21 cellular contexts compared by ENCODE assay signal in the genomic region with DNA sequence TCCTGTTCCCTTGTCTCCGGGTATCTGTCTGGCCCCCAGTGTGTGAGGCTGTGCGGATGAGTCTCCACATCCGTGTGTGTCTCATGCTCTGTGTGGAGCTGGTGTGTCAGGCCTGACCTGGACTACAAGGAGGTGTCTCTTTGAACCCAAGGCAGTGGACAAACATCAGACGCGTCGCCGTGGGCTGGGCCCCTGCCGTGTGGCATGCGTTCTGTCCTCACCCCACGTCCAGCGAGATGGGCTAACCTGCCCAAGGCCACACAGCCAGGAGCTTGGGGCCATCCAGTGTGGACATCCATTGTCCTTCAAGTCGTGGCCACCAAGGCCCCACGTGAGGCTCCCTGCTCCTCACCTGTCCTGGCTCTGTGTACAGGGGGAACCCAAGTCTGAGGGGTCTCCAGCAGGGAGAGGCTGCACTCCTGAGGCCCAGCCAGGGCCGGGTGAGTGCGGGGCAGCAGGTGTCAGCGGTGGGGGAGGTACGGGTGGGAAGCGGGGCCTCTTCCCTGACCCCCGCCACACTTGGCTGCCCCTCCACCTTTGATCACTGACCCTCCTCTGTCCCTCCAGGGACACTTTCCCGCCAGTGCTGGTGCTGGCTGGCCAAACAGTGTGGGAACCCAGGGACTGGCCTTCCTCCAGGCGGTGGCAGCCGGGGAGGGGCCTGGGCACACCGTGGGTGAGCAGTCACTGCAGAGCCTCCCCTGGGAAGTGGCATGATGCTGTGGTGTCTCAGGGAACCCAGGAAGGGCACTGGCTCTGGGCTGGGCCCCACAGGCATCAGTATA. TPM values are rescaled to one million over a fixed set of nuclear protein-coding genes. Genes with fewer than 3 reads are reported as not detected.
DNase-seq lines count a peak whose midpoint lies in the region; ATAC-seq and TF ChIP-seq lines count a peak whose summit lies in the region.
"Had no signal": no experiment of that assay in that cellular context is flagged by ENCODE, and none has a peak within 500 bp of the region (broad histone marks: within the 10 kb centered on the region; RNA-seq: fewer than 3 reads in every experiment).

No MANE protein-coding gene starts in this region.

- H3K4me1 Mint-ChIP-seq in glutamatergic neuron (ENCODE audit: low read depth, unreplicated experiment) (no peaks in the 10 kb centered on the region), nephron progenitor cell (peaks cover 39% of the 10 kb centered on the region)
- H3K4me1 Mint-ChIP-seq: stimulated activated memory B cell treated with anti-CD40 and anti-IgM and Interleukin-4, amounts not matched to agents 10 μg/mL and 1 μg/mL and 100 μg/mL, for 72 hours had no signal

- H3K27ac Mint-ChIP-seq in glutamatergic neuron (ENCODE audit: unreplicated experiment) = no peak overlapping the region
- H3K27ac Mint-ChIP-seq in nephron progenitor cell = peak overlapping the region; percentile 90
- H3K27ac Mint-ChIP-seq: activated T-cell treated with anti-CD3 and anti-CD28 coated beads, Interleukin-2, amount 50 U/mL, for 24 hours; stimulated activated memory B cell treated with anti-CD40 and anti-IgM and Interleukin-4, amounts not matched to agents 10 μg/mL and 1 μg/mL and 100 μg/mL, for 72 hours had no signal

- DNase-seq in activated effector memory CD4-positive, alpha-beta T cell treated with anti-CD3 and anti-CD28 coated beads, Interleukin-2, amount 50 U/mL, for 16 hours = peak; percentile 57
- DNase-seq in activated effector memory CD4-positive, alpha-beta T cell treated with Interleukin-2 at 50 U/mL for 16 hours = no peak
- DNase-seq in glutamatergic neuron (peak; percentile 13), nephron progenitor cell (peak; percentile 68), upper lobe of right lung (peak; percentile 62), GM13976 (ENCODE audit: low spot score) (no peak)
- DNase-seq: activated CD4-positive, CD25-positive, alpha-beta regulatory T cell; brain microvascular endothelial cell; effector memory CD4-positive, alpha-beta T cell; foreskin fibroblast; GOT3; Karpas-422; NCI-H1694; NCI-H524 treated with DMSO at 0.1 percent for 48 hours; PC-9; stimulated activated CD4-positive, alpha-beta T cell treated with anti-CD3 and anti-CD28 coated beads, Interleukin-4, amount 100 ng/mL, for 24 hours had no signal

- no peak for TF ChIP-seq CTCF in glutamatergic neuron (IDR thresholded peaks at IDR 0.05; ENCODE audit: partially characterized antibody, unreplicated experiment)
- no peak for TF ChIP-seq CTCF in nephron progenitor cell (IDR thresholded peaks at IDR 0.05)
- no peak for TF ChIP-seq CTCF in upper lobe of right lung (IDR thresholded peaks at IDR 0.05)
- no peak for TF ChIP-seq CTCF in GM13976 (IDR thresholded peaks at IDR 0.05; ENCODE audit: borderline replicate concordance, control extremely low read depth, extremely low read depth, insufficient read depth, missing control alignments)

- H3K36me3 Mint-ChIP-seq in glutamatergic neuron (ENCODE audit: unreplicated experiment) (no peaks in the 10 kb centered on the region), nephron progenitor cell (ENCODE audit: low read depth) (no peaks in the 10 kb centered on the region)
- H3K36me3 Mint-ChIP-seq: stimulated activated memory B cell treated with anti-CD40 and anti-IgM and Interleukin-4, amounts not matched to agents 10 μg/mL and 1 μg/mL and 100 μg/mL, for 72 hours had no signal

- H3K27me3 ChIP-seq in upper lobe of right lung = no peaks in the 10 kb centered on the region
- H3K27me3 ChIP-seq: brain microvascular endothelial cell had no signal

- H3K9me3 ChIP-seq in upper lobe of right lung = no peaks in the 10 kb centered on the region

- ATAC-seq in upper lobe of right lung = no peak
- no peak for ATAC-seq in HG03108 (IDR thresholded peaks at IDR 0.05; ENCODE audit: unreplicated experiment)
- no peak for ATAC-seq in GM18867 (IDR thresholded peaks at IDR 0.05; ENCODE audit: unreplicated experiment)
- ATAC-seq: stimulated activated memory B cell treated with anti-CD40 and anti-IgM and Interleukin-4, amounts not matched to agents 10 μg/mL and 1 μg/mL and 100 μg/mL, for 72 hours had no signal

- in situ Hi-C loops in GM13976 (cut with MboI; ENCODE audit: low sequenced_read_pairs, unreplicated experiment) = no loop called here

- peaks cover 23% of the 10 kb centered on the region for H3K4me1 ChIP-seq in upper lobe of right lung

- intact Hi-C loops in upper lobe of right lung (cut with DNase I) = loop anchor here (10.0 kb wide), 1 partner anchor 62 kb away; a partner anchor contains a TSS

- peak overlapping the region; percentile 24 for H3K4me3 Mint-ChIP-seq in glutamatergic neuron (ENCODE audit: unreplicated experiment)
- H3K4me3 Mint-ChIP-seq in nephron progenitor cell = peak overlapping the region; percentile 11
- H3K4me3 Mint-ChIP-seq: activated T-cell treated with anti-CD3 and anti-CD28 coated beads, Interleukin-2, amount 50 U/mL, for 24 hours; stimulated activated memory B cell treated with anti-CD40 and anti-IgM and Interleukin-4, amounts not matched to agents 10 μg/mL and 1 μg/mL and 100 μg/mL, for 72 hours had no signal

- no peaks in the 10 kb centered on the region for H3K36me3 ChIP-seq in upper lobe of right lung
- H3K36me3 ChIP-seq: brain microvascular endothelial cell had no signal

- H3K9me3 Mint-ChIP-seq in glutamatergic neuron (ENCODE audit: unreplicated experiment) (peaks cover 2% of the 10 kb centered on the region), nephron progenitor cell (no peaks in the 10 kb centered on the region)
- H3K9me3 Mint-ChIP-seq: activated T-cell treated with anti-CD3 and anti-CD28 coated beads, Interleukin-2, amount 50 U/mL, for 24 hours; stimulated activated memory B cell treated with anti-CD40 and anti-IgM and Interleukin-4, amounts not matched to agents 10 μg/mL and 1 μg/mL and 100 μg/mL, for 72 hours had no signal

- H3K4me3 ChIP-seq in upper lobe of right lung = no peak overlapping the region
- H3K4me3 ChIP-seq: PC-9 had no signal

- H3K27me3 Mint-ChIP-seq in glutamatergic neuron (ENCODE audit: unreplicated experiment) (peaks cover 9% of the 10 kb centered on the region), nephron progenitor cell (ENCODE audit: low read depth, poor library complexity) (peaks cover 17% of the 10 kb centered on the region)

- H3K27ac ChIP-seq in upper lobe of right lung = no peak overlapping the region
- H3K27ac ChIP-seq: brain microvascular endothelial cell, PC-9 had no signal

RNA-seq across cellular contexts. Expression of a gene that starts 48.5 kb away (rescaled TPM):
- 2.1 TPM for total RNA-seq in glutamatergic neuron (ENCODE audit: unreplicated experiment)
- total RNA-seq in upper lobe of right lung = 1.3 TPM
- total RNA-seq: A673, PC-9 had no signal

Comparison
In these comparisons a context has a peak if more than half of its experiments do, and no peak if none do; other contexts are left out.
1. DNase-seq: peak in activated effector memory CD4-positive, alpha-beta T cell treated with anti-CD3 and anti-CD28 coated beads, Interleukin-2, amount 50 U/mL, for 16 hours (single experiment), glutamatergic neuron (single experiment), nephron progenitor cell (single experiment) and upper lobe of right lung (single experiment); none in activated effector memory CD4-positive, alpha-beta T cell treated with Interleukin-2 at 50 U/mL for 16 hours (single experiment) and GM13976 (single experiment).